Comparison of ENCODE assay signal across 8 cellular contexts in genomic region chr2:24926602-24927252, GRCh38. TPM values are rescaled to one million over a fixed set of nuclear protein-coding genes. Genes with fewer than 3 reads are reported as not detected.
DNase-seq lines count a peak whose midpoint lies in the region; ATAC-seq and TF ChIP-seq lines count a peak whose summit lies in the region.

No MANE protein-coding gene starts in this region.

- H3K4me3 ChIP-seq in HUES6 (ENCODE audit: low read depth, low read length) (peak overlapping the region; percentile 30; the same call in 1 of the 2 replicates), BE2C (ENCODE audit: low read depth, low read length) (no peak overlapping the region)

- 0 out of 2 replicates have a peak, but pooled peaks cover 2% of the 10 kb centered on the region for H3K27me3 ChIP-seq in HUES6 (ENCODE audit: control insufficient read depth, insufficient read depth, low read length)
- no peaks in the 10 kb centered on the region for H3K27me3 ChIP-seq in BE2C

- no peaks in the 10 kb centered on the region for H3K27me3 Mint-ChIP-seq in activated naive CD8-positive, alpha-beta T cell treated with anti-CD3 and anti-CD28 coated beads, Interleukin-2, amount 10 ng/mL, durations not matched to agents 7 days and 5 days

- H3K27ac ChIP-seq in HUES6 (ENCODE audit: low read depth, low read length): no peak overlapping the region

- H3K36me3 ChIP-seq in HUES6 (ENCODE audit: control insufficient read depth, insufficient read depth, low read length) (no peaks in the 10 kb centered on the region), BE2C (no peaks in the 10 kb centered on the region)

- H3K36me3 Mint-ChIP-seq in activated naive CD8-positive, alpha-beta T cell treated with anti-CD3 and anti-CD28 coated beads, Interleukin-2, amount 10 ng/mL, durations not matched to agents 7 days and 5 days: no peaks in the 10 kb centered on the region

- H3K27ac Mint-ChIP-seq in activated naive CD8-positive, alpha-beta T cell treated with anti-CD3 and anti-CD28 coated beads, Interleukin-2, amount 10 ng/mL, durations not matched to agents 7 days and 5 days: peak overlapping the region; percentile 57

- H3K9me3 ChIP-seq in HUES6 (ENCODE audit: control insufficient read depth, insufficient read depth, low read depth, low read length) (no peaks in the 10 kb centered on the region), BE2C (no peaks in the 10 kb centered on the region)

- H3K9me3 Mint-ChIP-seq in activated naive CD8-positive, alpha-beta T cell treated with anti-CD3 and anti-CD28 coated beads, Interleukin-2, amount 10 ng/mL, durations not matched to agents 7 days and 5 days: no peaks in the 10 kb centered on the region

- ATAC-seq in activated naive CD8-positive, alpha-beta T cell treated with anti-CD3 and anti-CD28 coated beads, Interleukin-2, amount 10 ng/mL, durations not matched to agents 7 days and 5 days (ENCODE audit: low read depth): peak; percentile 49
- no peak for ATAC-seq in HG03520 (IDR thresholded peaks at IDR 0.05; ENCODE audit: unreplicated experiment)

- H3K4me1 Mint-ChIP-seq in activated naive CD8-positive, alpha-beta T cell treated with anti-CD3 and anti-CD28 coated beads, Interleukin-2, amount 10 ng/mL, durations not matched to agents 7 days and 5 days: peaks cover 12% of the 10 kb centered on the region

- H3K4me1 ChIP-seq in HUES6 (ENCODE audit: control insufficient read depth, insufficient read depth, low read length) (peaks cover 17% of the 10 kb centered on the region), BE2C (no peaks in the 10 kb centered on the region)

- TF ChIP-seq CTCF in BE2C (IDR thresholded peaks at IDR 0.05; ENCODE audit: low read depth, low read length): no peak

- H3K9ac ChIP-seq in HUES6 (ENCODE audit: low read length): peak overlapping the region; percentile 11

- peak overlapping the region; percentile 61 for H3K4me3 Mint-ChIP-seq in activated naive CD8-positive, alpha-beta T cell treated with anti-CD3 and anti-CD28 coated beads, Interleukin-2, amount 10 ng/mL, durations not matched to agents 7 days and 5 days

- POLR2A ChIA-PET in activated naive CD8-positive, alpha-beta T cell treated with anti-CD3 and anti-CD28 coated beads, Interleukin-2, amount 10 ng/mL, durations not matched to agents 7 days and 5 days (lab: Charles Lee): interaction anchor here (0.6 kb wide), 1 partner anchor 17 kb away, joined by 4 read pairs; no protein-coding TSS in a partner anchor

- DNase-seq in activated naive CD8-positive, alpha-beta T cell treated with anti-CD3 and anti-CD28 coated beads, Interleukin-2, amount 10 ng/mL, durations not matched to agents 7 days and 5 days: peak; percentile 51
- DNase-seq in kidney tubule cell (ENCODE audit: low spot score) (peak; percentile 30), BE2C (no peak), SKM-1 (lab: John Stamatoyannopoulos, UW; ENCODE audit: unreplicated experiment) (no peak), pons (ENCODE audit: low spot score) (no peak)
- peak; percentile 46 for DNase-seq in stimulated activated CD4-positive, alpha-beta T cell treated with anti-CD3 and anti-CD28 coated beads, Interleukin-4, amount 100 ng/mL, for 1 hour

RNA-seq across cellular contexts. Expression of gene ADCY3, which starts 6.7 kb away (rescaled TPM):
- 10 to 100 TPM; 29.5 to 32.5 TPM for total RNA-seq in activated naive CD8-positive, alpha-beta T cell treated with anti-CD3 and anti-CD28 coated beads, Interleukin-2, amount 10 ng/mL, durations not matched to agents 7 days and 5 days
- 21.5 TPM for polyA plus RNA-seq in BE2C (2012; ENCODE audit: insufficient read depth, insufficient read length, low read depth)

RNA-seq across cellular contexts. Expression of gene DNAJC27, which starts 45.0 kb away (rescaled TPM):
- 1 to 10 TPM; 9.3 to 9.6 TPM for total RNA-seq in activated naive CD8-positive, alpha-beta T cell treated with anti-CD3 and anti-CD28 coated beads, Interleukin-2, amount 10 ng/mL, durations not matched to agents 7 days and 5 days
- polyA plus RNA-seq in BE2C (2012; ENCODE audit: insufficient read depth, insufficient read length, low read depth): 2.2 TPM

Comparison
In these comparisons a context has a peak if more than half of its experiments do, and no peak if none do; other contexts are left out.
1. DNase-seq: peak in activated naive CD8-positive, alpha-beta T cell treated with anti-CD3 and anti-CD28 coated beads, Interleukin-2, amount 10 ng/mL, durations not matched to agents 7 days and 5 days (single experiment), kidney tubule cell (single experiment) and stimulated activated CD4-positive, alpha-beta T cell treated with anti-CD3 and anti-CD28 coated beads, Interleukin-4, amount 100 ng/mL, for 1 hour (single experiment); none in BE2C (single experiment), SKM-1 (single experiment) and pons (single experiment).